ENCODE assay signal across 18 cellular contexts in the genomic region with DNA sequence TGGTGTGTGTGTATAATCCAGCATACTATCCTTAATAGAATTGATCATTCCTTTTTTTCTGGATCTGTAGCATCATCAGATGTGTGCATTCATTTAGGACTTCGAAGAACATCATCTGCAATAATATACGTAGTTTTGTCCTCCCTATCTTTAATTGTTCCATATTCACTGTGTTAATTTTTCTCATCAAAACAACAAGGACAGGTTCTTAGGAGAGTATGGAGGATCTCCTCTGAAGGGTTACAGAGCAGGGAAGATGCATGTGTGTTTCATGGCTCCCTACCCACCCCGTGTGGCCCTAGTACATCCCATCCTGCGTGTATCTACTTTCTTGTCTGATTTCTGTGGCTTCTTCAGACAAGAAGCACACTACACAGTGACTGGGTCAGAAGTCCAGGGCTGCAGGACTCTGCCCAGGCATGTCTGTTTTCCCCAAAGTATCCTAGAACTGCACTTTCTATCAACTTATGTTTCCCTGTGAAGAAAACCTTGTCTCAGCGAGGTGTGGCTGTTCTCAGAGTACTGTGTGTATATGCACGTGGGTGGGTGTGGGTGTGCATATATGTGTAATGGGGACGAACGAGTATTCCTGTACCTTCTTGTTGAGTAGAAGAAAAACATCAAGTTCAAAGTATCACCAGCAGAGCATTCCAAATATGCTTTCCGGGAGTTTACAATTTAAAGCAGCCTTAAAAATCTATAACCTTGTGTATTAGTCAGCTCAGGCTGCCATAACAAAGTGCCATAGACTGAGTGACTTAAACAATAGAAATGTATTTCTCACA.
DNase-seq lines count a peak whose midpoint lies in the region; FAIRE-seq and TF ChIP-seq lines count a peak whose summit lies in the region.
"Had no signal": no experiment of that assay in that cellular context is flagged by ENCODE, and none has a peak within 500 bp of the region (broad histone marks: within the 10 kb centered on the region; RNA-seq: fewer than 3 reads in every experiment).

No MANE protein-coding gene starts in this region.

- H2AFZ ChIP-seq in H1 (ENCODE audit: low read length) (no peak overlapping the region), mesenchymal stem cell (ENCODE audit: low read depth, low read length) (no peak overlapping the region)

- peak overlapping the region; percentile 72 for H3K56ac ChIP-seq in H1 (replicated peaks; ENCODE audit: insufficient read length, low read depth, low read length)

- 88% methylated on average over 9 of the region's 9 CpGs; no CpG with 5 or more reads in 1 of the 2 experiments for WGBS in H1 (ENCODE audit: extremely low coverage in 1 of 2, insufficient coverage in 1 of 2, insufficient read length in 1 of 2, insufficient replicate concordance in 2 of 2, low coverage in 1 of 2, low lambda C conversion rate in 2 of 2, missing lambda C conversion rate in 1 of 2), 2 experiments
- WGBS in mesenchymal stem cell: 89% methylated on average over 9 of the region's 9 CpGs
- 93 to 95% methylated on average over 9 of the region's 9 CpGs for WGBS in thyroid gland, 2 donors

- TF ChIP-seq CTCF in H1 (IDR thresholded peaks at IDR 0.05; ENCODE audit: control extremely low read depth in 1 of 3, insufficient read depth in 1 of 3, low read depth in 1 of 3, low read length in 3 of 3): no peak
- TF ChIP-seq CTCF in thyroid gland (IDR thresholded peaks at IDR 0.05): no peak

- H2BK120ac ChIP-seq in H1 (replicated peaks; ENCODE audit: low read depth, low read length) (no peak overlapping the region), mesenchymal stem cell (ENCODE audit: low read depth, low read length) (peak overlapping the region; percentile 29)

- no peak for FAIRE-seq in H1 (lab: Jason Lieb, UNC)
- FAIRE-seq: D721Med, K562 had no signal

- H4K8ac ChIP-seq in H1 (ENCODE audit: extremely low read depth, insufficient read depth, low read length): no peak overlapping the region
- peak overlapping the region; percentile 52 for H4K8ac ChIP-seq in mesenchymal stem cell (ENCODE audit: low read length)

- no peaks in the 10 kb centered on the region for H4K20me1 ChIP-seq in H1 (replicated peaks in 1 of 2; ENCODE audit: control insufficient read depth in 1 of 2, insufficient read depth in 2 of 2, low read length in 2 of 2)

- H4K91ac ChIP-seq in H1 (replicated peaks; ENCODE audit: insufficient read length, low read length) (no peak overlapping the region), mesenchymal stem cell (ENCODE audit: low read length) (peak overlapping the region; percentile 77)

- no peaks in the 10 kb centered on the region for H3K79me2 ChIP-seq in H1 (ENCODE audit: control insufficient read depth in 1 of 2, insufficient read depth in 2 of 2, low read length in 2 of 2)

- CTCF ChIA-PET in H1 (lab: Charles Lee; ENCODE audit: partially characterized antibody): no interaction called here

- no peak for TF ChIP-seq RAD21 in H1 (IDR thresholded peaks at IDR 0.05 in 1 of 2, conservative IDR thresholded peaks at IDR 0.05 in 1 of 2; ENCODE audit: low read depth in 2 of 2, low read length in 2 of 2)

- H3K9me3 ChIP-seq in H1 (ENCODE audit: insufficient read depth in 2 of 2, low read depth in 1 of 2, low read length in 1 of 2) (peaks cover 0 to 3% of the 10 kb centered on the region in 2 experiments; a peak in 1 of 4 replicates), mesenchymal stem cell (ENCODE audit: control insufficient read depth, low read length) (peaks cover 7% of the 10 kb centered on the region), thyroid gland (no peaks in the 10 kb centered on the region)

- TF ChIP-seq EP300 in H1 (IDR thresholded peaks at IDR 0.05; ENCODE audit: borderline replicate concordance in 1 of 2, low read depth in 2 of 2, low read length in 2 of 2): no peak

- H2AK5ac ChIP-seq in H1 (ENCODE audit: low read depth, low read length) (no peak overlapping the region), mesenchymal stem cell (ENCODE audit: low read length, severe bottlenecking) (peak overlapping the region; percentile 17)

- H2BK20ac ChIP-seq in H1 (ENCODE audit: low read length): no peak overlapping the region

- POLR2A ChIA-PET in H1 (lab: Charles Lee; ENCODE audit: partially characterized antibody): no interaction called here

- H3K4me3 ChIP-seq in H1 (ENCODE audit: extremely low read depth in 1 of 4, insufficient read depth in 2 of 4, low read depth in 3 of 4, low read length in 4 of 4): no peak overlapping the region
- no peak overlapping the region for H3K4me3 ChIP-seq in mesenchymal stem cell (ENCODE audit: insufficient read depth in 1 of 2, low read depth in 1 of 2, low read length in 2 of 2)
- no peak overlapping the region for H3K4me3 ChIP-seq in thyroid gland (replicated peaks in 1 of 3)
- H3K4me3 ChIP-seq: esophagus muscularis mucosa, K562, lower lobe of right lung had no signal

- H3K36me3 ChIP-seq in H1 (ENCODE audit: control insufficient read depth in 2 of 4, insufficient read depth in 4 of 4, low read length in 3 of 4): no peaks in the 10 kb centered on the region
- peaks cover 6 to 8% of the 10 kb centered on the region in 2 experiments for H3K36me3 ChIP-seq in mesenchymal stem cell (ENCODE audit: control insufficient read depth in 1 of 2, insufficient read depth in 2 of 2, low read depth in 1 of 2, low read length in 2 of 2)
- H3K36me3 ChIP-seq in thyroid gland: no peaks in the 10 kb centered on the region
- H3K36me3 ChIP-seq: lower lobe of right lung had no signal

- no peaks in the 10 kb centered on the region for H3K23me2 ChIP-seq in H1 (ENCODE audit: low read depth, low read length)

- no peak overlapping the region for H2BK5ac ChIP-seq in H1 (ENCODE audit: low read depth, low read length)
- H2BK5ac ChIP-seq in mesenchymal stem cell (ENCODE audit: low read depth, low read length, poor library complexity, severe bottlenecking): peak overlapping the region; percentile 67

- no peak overlapping the region for H3K4me2 ChIP-seq in H1 (ENCODE audit: insufficient read depth in 1 of 2, low read depth in 2 of 2, low read length in 2 of 2)
- no peak overlapping the region for H3K4me2 ChIP-seq in mesenchymal stem cell (ENCODE audit: low read length, poor library complexity, severe bottlenecking)

- H3K4me1 ChIP-seq in H1 (replicated peaks in 1 of 4; ENCODE audit: control insufficient read depth in 3 of 4, insufficient read depth in 4 of 4, low read length in 3 of 4) (no peaks in the 10 kb centered on the region; a peak in 1 of 7 replicates), mesenchymal stem cell (ENCODE audit: control insufficient read depth, insufficient read depth, low read depth, low read length) (peaks cover 10% of the 10 kb centered on the region), thyroid gland (no peaks in the 10 kb centered on the region)
- H3K4me1 ChIP-seq: lower lobe of right lung had no signal

- H3K23ac ChIP-seq in H1 (ENCODE audit: insufficient read length) (no peak overlapping the region), mesenchymal stem cell (ENCODE audit: low read length in 2 of 2) (no peak overlapping the region)

- H4K5ac ChIP-seq in H1 (ENCODE audit: insufficient read length, low read depth, low read length): no peak overlapping the region

- H3K9ac ChIP-seq in H1 (replicated peaks in 1 of 4; ENCODE audit: extremely low read depth in 1 of 4, low read depth in 3 of 4, low read length in 3 of 4): no peak overlapping the region
- H3K9ac ChIP-seq in mesenchymal stem cell (ENCODE audit: low read length): peak overlapping the region; percentile 62

- TF ChIP-seq POLR2A in H1 (IDR thresholded peaks at IDR 0.05; ENCODE audit: control extremely low read depth in 1 of 2, low read depth in 2 of 2, low read length in 2 of 2) (no peak), thyroid gland (IDR thresholded peaks at IDR 0.05) (no peak)

- no peak overlapping the region for H3K27ac ChIP-seq in H1 (ENCODE audit: low read depth, low read length)
- peak overlapping the region; percentile 92 for H3K27ac ChIP-seq in mesenchymal stem cell (ENCODE audit: low read length, poor library complexity, severe bottlenecking)
- H3K27ac ChIP-seq in thyroid gland: no peak overlapping the region
- H3K27ac ChIP-seq: esophagus muscularis mucosa, lower lobe of right lung, VCaP had no signal

- intact Hi-C loops in thyroid gland (cut with DNase I): no loop called here

- H3K27me3 ChIP-seq in H1 (replicated peaks in 1 of 4; ENCODE audit: control insufficient read depth in 3 of 4, extremely low read depth in 1 of 4, insufficient read depth in 3 of 4, low read length in 3 of 4): no peaks in the 10 kb centered on the region
- no peaks in the 10 kb centered on the region for H3K27me3 ChIP-seq in mesenchymal stem cell (ENCODE audit: control insufficient read depth in 1 of 2, insufficient read depth in 1 of 2, low read length in 2 of 2)
- no peaks in the 10 kb centered on the region for H3K27me3 ChIP-seq in thyroid gland
- H3K27me3 ChIP-seq: esophagus muscularis mucosa had no signal

- H3K4ac ChIP-seq in H1 (replicated peaks; ENCODE audit: insufficient read length, low read depth, low read length): no peak overlapping the region
- peak overlapping the region; percentile 57 to 78 for H3K4ac ChIP-seq in mesenchymal stem cell (ENCODE audit: low read depth in 1 of 2, low read length in 2 of 2)

- H3K18ac ChIP-seq in H1 (ENCODE audit: extremely low read depth, low read length) (no peak overlapping the region), mesenchymal stem cell (ENCODE audit: low read depth in 1 of 2, low read length in 2 of 2) (peak overlapping the region; percentile 82 to 91)

- H3K14ac ChIP-seq in H1 (ENCODE audit: insufficient read length) (no peak overlapping the region), mesenchymal stem cell (ENCODE audit: low read length in 2 of 2) (no peak overlapping the region)

- H3K79me1 ChIP-seq in H1 (ENCODE audit: low read depth, low read length): no peaks in the 10 kb centered on the region
- H3K79me1 ChIP-seq in mesenchymal stem cell (replicated peaks; ENCODE audit: low read length, poor library complexity, severe bottlenecking): no peaks in the 10 kb centered on the region

- H2BK12ac ChIP-seq in H1 (ENCODE audit: low read depth, low read length): no peak overlapping the region
- peak overlapping the region; percentile 59 to 98 for H2BK12ac ChIP-seq in mesenchymal stem cell (ENCODE audit: low read length in 2 of 2)

- DNase-seq in stimulated activated CD4-positive, alpha-beta T cell treated with anti-CD3 and anti-CD28 coated beads, Interleukin-2, amount 100 ng/mL, for 4 hours (ENCODE audit: low read depth): peak; percentile 3
- no peak for DNase-seq in stimulated activated CD4-positive, alpha-beta T cell treated with anti-CD3 and anti-CD28 coated beads, Interleukin-1b, Interleukin-23, amount 100 ng/mL, for 48 hours
- DNase-seq in H1 (ENCODE audit: low read depth in 1 of 2, low spot score in 2 of 2): no peak
- peak; percentile 16 for DNase-seq in mesenchymal stem cell
- no peak for DNase-seq in thyroid gland
- no peak for DNase-seq in mucosa of gallbladder (ENCODE audit: low spot score)
- no peak for DNase-seq in NCI-H446 treated with DMSO at 0.1 percent for 48 hours (lab: John Stamatoyannopoulos, UW)
- DNase-seq in NCI-H345 (lab: John Stamatoyannopoulos, UW): no peak
- DNase-seq: activated naive CD4-positive, alpha-beta T cell treated with Interleukin-2 at 50 U/mL for 16 hours; cerebellar nuclear complex; lower lobe of right lung; NCI-H1417; NCI-H226; stimulated activated naive CD4-positive, alpha-beta T cell treated with Interleukin-2 at 50 U/mL for 16 hours had no signal

- H2BK15ac ChIP-seq in H1 (ENCODE audit: low read length): no peak overlapping the region
- H2BK15ac ChIP-seq in mesenchymal stem cell (ENCODE audit: low read depth, poor library complexity, severe bottlenecking): no peak overlapping the region

Comparison
In these comparisons a context has a peak if more than half of its experiments do, and no peak if none do; other contexts are left out.
1. DNase-seq: peak in stimulated activated CD4-positive, alpha-beta T cell treated with anti-CD3 and anti-CD28 coated beads, Interleukin-2, amount 100 ng/mL, for 4 hours (single experiment) and mesenchymal stem cell (single experiment); none in stimulated activated CD4-positive, alpha-beta T cell treated with anti-CD3 and anti-CD28 coated beads, Interleukin-1b, Interleukin-23, amount 100 ng/mL, for 48 hours (single experiment), H1 (0 of 2), thyroid gland (0 of 2), mucosa of gallbladder (single experiment), NCI-H446 treated with DMSO at 0.1 percent for 48 hours (single experiment) and NCI-H345 (single experiment).